In the genomic region with DNA sequence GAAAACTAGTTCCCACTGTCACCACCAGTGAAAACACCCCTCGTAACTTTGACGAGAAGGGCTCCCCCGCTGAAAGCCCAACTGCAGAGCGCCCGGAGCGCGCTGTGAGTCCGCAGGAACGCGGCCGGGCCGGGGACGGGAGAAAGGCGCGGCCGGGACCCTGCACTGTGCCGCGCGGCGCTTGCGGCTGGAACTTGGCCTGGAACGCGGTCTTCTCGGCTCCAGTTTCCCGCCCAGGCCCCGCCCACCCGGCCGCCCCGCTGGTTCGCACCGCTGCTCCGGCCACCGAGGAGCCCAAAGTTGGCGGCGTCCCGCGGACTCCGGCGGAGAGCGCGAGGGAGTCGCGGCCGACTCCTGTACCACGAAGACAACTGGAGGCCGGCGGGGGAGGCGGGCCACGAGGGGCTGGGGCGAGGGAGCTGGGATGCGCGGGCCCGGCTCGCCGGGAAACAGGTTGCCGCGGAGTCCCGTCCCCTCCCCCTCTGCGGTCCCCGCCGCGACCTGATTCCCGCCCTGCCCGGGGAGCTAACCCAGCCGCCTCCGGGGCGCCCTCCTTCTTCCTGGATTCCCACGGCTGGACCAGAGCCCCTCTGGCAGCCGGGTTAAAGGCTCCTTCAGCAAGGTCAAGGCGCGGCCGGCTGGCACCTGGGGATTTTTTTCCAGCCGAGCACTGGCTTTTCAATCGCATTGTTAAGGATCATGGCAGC, we compare ENCODE assay signal across 8 cellular contexts.
DNase-seq lines count a peak whose midpoint lies in the region; ATAC-seq lines count a peak whose summit lies in the region.

No MANE protein-coding gene starts in this region.

- peaks cover 45 to 80% of the 10 kb centered on the region in 2 donors for H3K27me3 Mint-ChIP-seq in stimulated activated naive B cell treated with anti-CD40 and anti-IgM and Interleukin-4, amounts not matched to agents 10 μg/mL and 1 μg/mL and 100 μg/mL, for 72 hours

- H3K36me3 Mint-ChIP-seq in stimulated activated naive B cell treated with anti-CD40 and anti-IgM and Interleukin-4, amounts not matched to agents 10 μg/mL and 1 μg/mL and 100 μg/mL, for 72 hours: peaks cover 0 to 1% of the 10 kb centered on the region in 2 donors

- peak overlapping the region; percentile 31 for H3K27ac Mint-ChIP-seq in stimulated activated naive B cell treated with anti-CD40 and anti-IgM and Interleukin-4, amounts not matched to agents 10 μg/mL and 1 μg/mL and 100 μg/mL, for 72 hours

- no peak for ATAC-seq in stimulated activated naive B cell treated with anti-CD40 and anti-IgM and Interleukin-4, amounts not matched to agents 10 μg/mL and 1 μg/mL and 100 μg/mL, for 72 hours (replicated peaks)
- no peak for ATAC-seq in GM19452 (IDR thresholded peaks at IDR 0.05; ENCODE audit: unreplicated experiment)
- no peak for ATAC-seq in GM21526 (IDR thresholded peaks at IDR 0.05; ENCODE audit: low FRiP score, unreplicated experiment)

- peak overlapping the region; percentile 43 to 81 for H3K4me3 Mint-ChIP-seq in stimulated activated naive B cell treated with anti-CD40 and anti-IgM and Interleukin-4, amounts not matched to agents 10 μg/mL and 1 μg/mL and 100 μg/mL, for 72 hours

- H3K9me3 Mint-ChIP-seq in stimulated activated naive B cell treated with anti-CD40 and anti-IgM and Interleukin-4, amounts not matched to agents 10 μg/mL and 1 μg/mL and 100 μg/mL, for 72 hours: peaks cover 0 to 2% of the 10 kb centered on the region in 2 donors

- H3K4me1 Mint-ChIP-seq in stimulated activated naive B cell treated with anti-CD40 and anti-IgM and Interleukin-4, amounts not matched to agents 10 μg/mL and 1 μg/mL and 100 μg/mL, for 72 hours: peaks cover 26 to 34% of the 10 kb centered on the region in 2 donors

- DNase-seq in COR-L47 (lab: John Stamatoyannopoulos, UW) (peak; percentile 37), Kasumi-1 (lab: John Stamatoyannopoulos, UW) (peak; percentile 71 to 77), astrocyte of the hippocampus (ENCODE audit: low read depth, low spot score) (peak; percentile 90), iPS-NIHi7 (ENCODE audit: extremely low spot score) (peak; percentile 85), NCI-H187 treated with DMSO at 0.1 percent for 48 hours (lab: John Stamatoyannopoulos, UW) (no peak)
- no peak for DNase-seq in stimulated activated naive B cell treated with anti-CD40 and anti-IgM and Interleukin-4, amounts not matched to agents 10 μg/mL and 1 μg/mL and 100 μg/mL, for 72 hours

Comparison
In these comparisons a context has a peak if more than half of its experiments do, and no peak if none do; other contexts are left out.
1. DNase-seq: peak in COR-L47 (single experiment), Kasumi-1 (2 of 2), astrocyte of the hippocampus (single experiment) and iPS-NIHi7 (single experiment); none in stimulated activated naive B cell treated with anti-CD40 and anti-IgM and Interleukin-4, amounts not matched to agents 10 μg/mL and 1 μg/mL and 100 μg/mL, for 72 hours (single experiment) and NCI-H187 treated with DMSO at 0.1 percent for 48 hours (single experiment).